ENCODE assay signal across 1 cellular context in the genomic region with DNA sequence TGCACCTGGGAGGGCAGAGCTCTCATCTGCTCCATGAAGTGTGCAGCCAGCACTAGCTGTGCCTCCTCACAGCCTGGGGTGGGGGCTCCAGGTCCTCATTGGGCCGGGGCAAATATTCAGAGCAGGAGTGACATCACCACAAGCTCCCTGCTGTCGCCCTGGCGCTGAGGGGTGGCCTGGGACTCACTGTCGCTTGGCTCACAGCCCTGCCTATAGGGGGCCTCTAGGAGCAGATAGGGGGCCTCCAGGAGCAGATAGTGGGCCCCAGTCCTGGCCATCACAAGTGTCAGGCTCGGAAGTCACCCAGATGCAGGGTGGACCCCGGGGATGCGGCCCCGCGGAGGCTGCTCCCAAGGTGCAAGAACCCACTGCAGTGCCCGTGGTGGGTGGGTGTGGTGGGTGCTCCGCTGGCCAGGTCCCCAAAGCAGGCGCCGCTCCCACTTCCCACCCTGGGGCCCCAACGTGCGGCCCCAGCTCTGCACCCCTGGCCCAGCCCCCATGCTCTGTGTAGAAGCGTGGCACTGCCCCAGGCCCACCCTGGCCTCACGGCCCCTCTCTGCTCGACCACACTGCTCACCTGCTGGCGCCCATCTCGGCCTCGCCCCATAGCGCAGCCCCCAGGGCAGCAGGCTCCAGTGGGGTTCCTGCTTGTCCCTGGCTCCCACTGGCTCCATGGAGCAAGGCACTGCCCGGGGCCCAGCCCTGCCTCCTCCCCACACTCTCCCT.
TF ChIP-seq lines count a peak whose summit lies in the region.

No MANE protein-coding gene starts in this region.

TF ChIP-seq in H1, 55 proteins besides CTCF, POLR2A, EP300 and RAD21:
- TF ChIP-seq TAF1 (IDR thresholded peaks at IDR 0.05; ENCODE audit: low read depth, low read length) (no peak), BCL11A (IDR thresholded peaks at IDR 0.05; ENCODE audit: low read depth in 2 of 2, low read length in 2 of 2) (no peak), EZH2 (IDR thresholded peaks at IDR 0.05; ENCODE audit: low read depth, low read length, severe bottlenecking) (no peak), POLR2AphosphoS5 (IDR thresholded peaks at IDR 0.05; ENCODE audit: low read depth, low read length) (no peak), HDAC6 (IDR thresholded peaks at IDR 0.05; ENCODE audit: low read depth, low read length) (no peak), CEBPB (IDR thresholded peaks at IDR 0.05; ENCODE audit: low read depth, low read length) (no peak)
TF ChIP-seq in H1: peak in this region for 0.
